ENCODE assay signal across 8 cellular contexts in genomic region chr7:41742619-41743018, GRCh38.
"Had no signal": no experiment of that assay in that cellular context is flagged by ENCODE, and none has a peak within 500 bp of the region (broad histone marks: within the 10 kb centered on the region; RNA-seq: fewer than 3 reads in every experiment).

No MANE protein-coding gene starts in this region.

- H3K27ac Mint-ChIP-seq: HFFc6 had no signal

- ATAC-seq: HCT116, HepG2, K562 had no signal

- H3K4me3 Mint-ChIP-seq: HFFc6 had no signal

- FAIRE-seq: HepG2, K562 had no signal

- DNase-seq: GM23248, GOT3, H7, HFFc6, KG1 had no signal
